ENCODE assay signal across 35 cellular contexts in genomic region chr3:52572221-52572620, GRCh38.
"Had no signal": no experiment of that assay in that cellular context is flagged by ENCODE, and none has a peak within 500 bp of the region (broad histone marks: within the 10 kb centered on the region; RNA-seq: fewer than 3 reads in every experiment).

No MANE protein-coding gene starts in this region.

- FAIRE-seq: astrocyte, colon, TTC549 had no signal

- H3K4me1 ChIP-seq: body of pancreas, breast epithelium had no signal

- DNase-seq: activated B cell treated with CpG ODN at 0.5 μM for 24 hours; activated CD4-positive, alpha-beta memory T cell treated with anti-CD3 and anti-CD28 coated beads for 36 hours; activated CD4-positive, alpha-beta T cell treated with anti-CD3 and anti-CD28 coated beads for 4 hours; activated CD4-positive, alpha-beta T cell treated with anti-CD3 and anti-CD28 coated beads, Interleukin-2, amount 10 ng/mL, durations not matched to agents 24 days and 14 days; activated CD4-positive, alpha-beta T cell treated with anti-CD3 and anti-CD28 coated beads, Interleukin-2, amount 50 U/mL, for 1 hour; activated CD4-positive, alpha-beta T cell treated with anti-CD3 and anti-CD28 coated beads, Interleukin-2, amount 50 U/mL, for 4 hours; activated CD4-positive, CD25-positive, alpha-beta regulatory T cell treated with anti-CD3 and anti-CD28 coated beads, Interleukin-2, amount 50 U/mL, for 72 hours; activated CD8-positive, alpha-beta memory T cell treated with anti-CD3 and anti-CD28 coated beads, Interleukin-2, amount 50 U/mL, for 4 hours; activated CD8-positive, alpha-beta T cell treated with anti-CD3 and anti-CD28 coated beads for 36 hours; activated effector memory CD4-positive, alpha-beta T cell treated with anti-CD3 and anti-CD28 coated beads, Interleukin-2, amount 50 U/mL, for 16 hours; activated gamma-delta T cell treated with Interleukin-2 at 50 U/mL for 16 hours; activated naive CD4-positive, alpha-beta T cell; activated naive CD4-positive, alpha-beta T cell treated with anti-CD3 and anti-CD28 coated beads for 36 hours; activated naive CD4-positive, alpha-beta T cell treated with anti-CD3 and anti-CD28 coated beads, Interleukin-2, amount 50 U/mL, for 16 hours; activated naive CD8-positive, alpha-beta T cell treated with anti-CD3 and anti-CD28 coated beads for 36 hours; activated T-cell treated with anti-CD3 and anti-CD28 coated beads for 4 hours; activated T-cell treated with anti-CD3 and anti-CD28 coated beads, Interleukin-2, amount 50 U/mL, for 1 hour; activated T-cell treated with anti-CD3 and anti-CD28 coated beads, Interleukin-2, amount 50 U/mL, for 4 hours; activated T-cell treated with anti-CD3 and anti-CD28 coated beads, Interleukin-2, amount 50 U/mL, for 72 hours; adrenal gland; amniotic stem cell; aorta; body of pancreas; brain microvascular endothelial cell; central memory CD4-positive, alpha-beta T cell; cerebellar nuclear complex; T-helper 2 cell; T-helper 9 cell had no signal

- H3K27ac ChIP-seq: adrenal gland, body of pancreas, brain microvascular endothelial cell, breast epithelium, VCaP had no signal

- H3K27me3 ChIP-seq: adrenal gland, body of pancreas, brain microvascular endothelial cell, breast epithelium had no signal

- H3K4me3 ChIP-seq: adrenal gland, body of pancreas, breast epithelium had no signal

- H3K36me3 ChIP-seq: breast epithelium had no signal

- ATAC-seq: activated CD8-positive, alpha-beta T cell treated with anti-CD3 and anti-CD28 coated beads for 36 hours; activated naive CD4-positive, alpha-beta T cell treated with anti-CD3 and anti-CD28 coated beads, Interleukin-2, amount 50 U/mL, for 72 hours; activated T-cell treated with anti-CD3 and anti-CD28 coated beads, Interleukin-2, amount 50 U/mL, for 4 hours; activated T-cell treated with anti-CD3 and anti-CD28 coated beads, Interleukin-2, amount 50 U/mL, for 72 hours; activated T-helper 17 cell treated with anti-CD3 and anti-CD28 coated beads, Interleukin-2, amount 50 U/mL, for 72 hours; body of pancreas had no signal

- H3K9me3 ChIP-seq: adrenal gland, body of pancreas, breast epithelium had no signal
